Comparison of ENCODE assay signal across 38 cellular contexts in genomic region chr11:127225619-127226018, GRCh38.
"Had no signal": no experiment of that assay in that cellular context is flagged by ENCODE, and none has a peak within 500 bp of the region (broad histone marks: within the 10 kb centered on the region; RNA-seq: fewer than 3 reads in every experiment).

No MANE protein-coding gene starts in this region.

- H3K36me3 Mint-ChIP-seq: activated naive CD4-positive, alpha-beta T cell treated with anti-CD3 and anti-CD28 coated beads, Interleukin-2, amount 10 ng/mL, durations not matched to agents 7 days and 5 days; activated naive CD4-positive, alpha-beta T cell treated with anti-CD3 and anti-CD28 coated beads, Interleukin-2, amount 50 U/mL, for 24 hours; activated naive CD4-positive, alpha-beta T cell treated with anti-CD3 and anti-CD28 coated beads, Interleukin-2, amount 50 U/mL, for 72 hours; activated naive CD8-positive, alpha-beta T cell; activated naive CD8-positive, alpha-beta T cell treated with anti-CD3 and anti-CD28 coated beads for 36 hours; activated naive CD8-positive, alpha-beta T cell treated with anti-CD3 and anti-CD28 coated beads, Interleukin-2, amount 10 ng/mL, durations not matched to agents 7 days and 5 days; brain had no signal

- H3K27ac Mint-ChIP-seq: activated naive CD4-positive, alpha-beta T cell treated with anti-CD3 and anti-CD28 coated beads for 36 hours; activated naive CD4-positive, alpha-beta T cell treated with anti-CD3 and anti-CD28 coated beads, Interleukin-2, amount 10 ng/mL, durations not matched to agents 7 days and 5 days; activated naive CD4-positive, alpha-beta T cell treated with anti-CD3 and anti-CD28 coated beads, Interleukin-2, amount 50 U/mL, for 24 hours; activated naive CD4-positive, alpha-beta T cell treated with anti-CD3 and anti-CD28 coated beads, Interleukin-2, amount 50 U/mL, for 72 hours; activated naive CD8-positive, alpha-beta T cell; activated naive CD8-positive, alpha-beta T cell treated with anti-CD3 and anti-CD28 coated beads for 36 hours; activated naive CD8-positive, alpha-beta T cell treated with anti-CD3 and anti-CD28 coated beads, Interleukin-2, amount 10 ng/mL, durations not matched to agents 7 days and 5 days; activated naive CD8-positive, alpha-beta T cell treated with anti-CD3 and anti-CD28 coated beads, Interleukin-2, amount 50 U/mL, for 24 hours; activated T-cell treated with anti-CD3 and anti-CD28 coated beads, Interleukin-2, amount 50 U/mL, for 24 hours; activated T-cell treated with anti-CD3 and anti-CD28 coated beads, Interleukin-2, amount 50 U/mL, for 72 hours; activated T-helper 1 cell treated with anti-CD3 and anti-CD28 coated beads, Interleukin-12 subunit alpha, Interleukin-12 subunit beta, Interleukin-2, Interleukin-4 antibody, amounts not matched to agents 30 ng/mL and 10 ng/mL and 1 ng/mL, durations not matched to agents 14 hours and 24 hours and 36 hours; activated T-helper 17 cell treated with anti-CD3 and anti-CD28 coated beads, Interleukin-2, amount 50 U/mL, for 72 hours; activated T-helper 2 cell treated with anti-CD3 and anti-CD28 coated beads, Interferon-gamma antibody, Interleukin-2, Interleukin-4, amounts not matched to agents 10 μg/mL and 5 μg/mL and 100 μg/mL, durations not matched to agents 14 hours and 24 hours and 36 hours had no signal

- H3K36me3 ChIP-seq: adrenal gland, ascending aorta, brain microvascular endothelial cell, breast epithelium, cardiac muscle cell had no signal

- ATAC-seq: activated naive CD4-positive, alpha-beta T cell treated with anti-CD3 and anti-CD28 coated beads, Interleukin-2, amount 50 U/mL, for 72 hours; activated naive CD8-positive, alpha-beta T cell treated with anti-CD3 and anti-CD28 coated beads, Interleukin-2, amount 50 U/mL, for 24 hours; activated T-cell treated with anti-CD3 and anti-CD28 coated beads, Interleukin-2, amount 50 U/mL, for 4 hours; activated T-cell treated with anti-CD3 and anti-CD28 coated beads, Interleukin-2, amount 50 U/mL, for 72 hours; activated T-helper 17 cell treated with anti-CD3 and anti-CD28 coated beads, Interleukin-2, amount 50 U/mL, for 72 hours had no signal

- H3K27ac ChIP-seq: adrenal gland, ascending aorta, brain microvascular endothelial cell, breast epithelium, cardiac muscle cell had no signal

- DNase-seq: activated effector memory CD4-positive, alpha-beta T cell treated with anti-CD3 and anti-CD28 coated beads, Interleukin-2, amount 50 U/mL, for 16 hours; activated effector memory CD4-positive, alpha-beta T cell treated with Interleukin-2 at 50 U/mL for 16 hours; activated gamma-delta T cell; activated gamma-delta T cell treated with Interleukin-2 at 50 U/mL for 16 hours; activated naive CD4-positive, alpha-beta T cell; activated naive CD4-positive, alpha-beta T cell treated with anti-CD3 and anti-CD28 coated beads for 36 hours; activated naive CD4-positive, alpha-beta T cell treated with anti-CD3 and anti-CD28 coated beads, Interleukin-2, amount 10 ng/mL, durations not matched to agents 7 days and 5 days; activated naive CD4-positive, alpha-beta T cell treated with anti-CD3 and anti-CD28 coated beads, Interleukin-2, amount 50 U/mL, for 16 hours; activated naive CD4-positive, alpha-beta T cell treated with Interleukin-2 at 50 U/mL for 16 hours; activated naive CD8-positive, alpha-beta T cell treated with anti-CD3 and anti-CD28 coated beads for 36 hours; activated naive CD8-positive, alpha-beta T cell treated with anti-CD3 and anti-CD28 coated beads, Interleukin-2, amount 10 ng/mL, durations not matched to agents 7 days and 5 days; activated naive CD8-positive, alpha-beta T cell treated with anti-CD3 and anti-CD28 coated beads, Interleukin-2, amount 50 U/mL, for 24 hours; activated T-cell treated with anti-CD3 and anti-CD28 coated beads, Interleukin-2, amount 50 U/mL, for 1 hour; activated T-cell treated with anti-CD3 and anti-CD28 coated beads, Interleukin-2, amount 50 U/mL, for 24 hours; activated T-cell treated with anti-CD3 and anti-CD28 coated beads, Interleukin-2, amount 50 U/mL, for 4 hours; activated T-cell treated with anti-CD3 and anti-CD28 coated beads, Interleukin-2, amount 50 U/mL, for 48 hours; activated T-cell treated with anti-CD3 and anti-CD28 coated beads, Interleukin-2, amount 50 U/mL, for 72 hours; adrenal gland; amniotic stem cell; amygdala; anterior cingulate cortex; aorta; brain microvascular endothelial cell; caudate nucleus; central memory CD4-positive, alpha-beta T cell; cerebellar nuclear complex had no signal

- H3K9me3 Mint-ChIP-seq: activated naive CD4-positive, alpha-beta T cell treated with anti-CD3 and anti-CD28 coated beads for 36 hours; activated naive CD4-positive, alpha-beta T cell treated with anti-CD3 and anti-CD28 coated beads, Interleukin-2, amount 10 ng/mL, durations not matched to agents 7 days and 5 days; activated naive CD4-positive, alpha-beta T cell treated with anti-CD3 and anti-CD28 coated beads, Interleukin-2, amount 50 U/mL, for 24 hours; activated naive CD8-positive, alpha-beta T cell treated with anti-CD3 and anti-CD28 coated beads, Interleukin-2, amount 10 ng/mL, durations not matched to agents 7 days and 5 days; activated naive CD8-positive, alpha-beta T cell treated with anti-CD3 and anti-CD28 coated beads, Interleukin-2, amount 50 U/mL, for 24 hours; activated T-cell treated with anti-CD3 and anti-CD28 coated beads, Interleukin-2, amount 50 U/mL, for 24 hours; activated T-helper 1 cell treated with anti-CD3 and anti-CD28 coated beads, Interleukin-12 subunit alpha, Interleukin-12 subunit beta, Interleukin-2, Interleukin-4 antibody, amounts not matched to agents 30 ng/mL and 10 ng/mL and 1 ng/mL, durations not matched to agents 14 hours and 24 hours and 36 hours; activated T-helper 17 cell treated with anti-CD3 and anti-CD28 coated beads, Interleukin-2, amount 50 U/mL, for 72 hours; activated T-helper 2 cell treated with anti-CD3 and anti-CD28 coated beads, Interferon-gamma antibody, Interleukin-2, Interleukin-4, amounts not matched to agents 10 μg/mL and 5 μg/mL and 100 μg/mL, durations not matched to agents 14 hours and 24 hours and 36 hours; brain; central memory CD8-positive, alpha-beta T cell had no signal

- H3K4me1 Mint-ChIP-seq: activated naive CD4-positive, alpha-beta T cell treated with anti-CD3 and anti-CD28 coated beads, Interleukin-2, amount 10 ng/mL, durations not matched to agents 7 days and 5 days; activated naive CD4-positive, alpha-beta T cell treated with anti-CD3 and anti-CD28 coated beads, Interleukin-2, amount 50 U/mL, for 24 hours; activated naive CD8-positive, alpha-beta T cell treated with anti-CD3 and anti-CD28 coated beads for 36 hours; activated naive CD8-positive, alpha-beta T cell treated with anti-CD3 and anti-CD28 coated beads, Interleukin-2, amount 10 ng/mL, durations not matched to agents 7 days and 5 days; activated naive CD8-positive, alpha-beta T cell treated with anti-CD3 and anti-CD28 coated beads, Interleukin-2, amount 50 U/mL, for 24 hours; activated T-helper 17 cell treated with anti-CD3 and anti-CD28 coated beads, Interleukin-2, amount 50 U/mL, for 72 hours; central memory CD8-positive, alpha-beta T cell had no signal

- H3K27me3 Mint-ChIP-seq: activated naive CD4-positive, alpha-beta T cell treated with anti-CD3 and anti-CD28 coated beads, Interleukin-2, amount 10 ng/mL, durations not matched to agents 7 days and 5 days; activated naive CD4-positive, alpha-beta T cell treated with anti-CD3 and anti-CD28 coated beads, Interleukin-2, amount 50 U/mL, for 24 hours; activated naive CD8-positive, alpha-beta T cell; activated naive CD8-positive, alpha-beta T cell treated with anti-CD3 and anti-CD28 coated beads for 36 hours; activated naive CD8-positive, alpha-beta T cell treated with anti-CD3 and anti-CD28 coated beads, Interleukin-2, amount 10 ng/mL, durations not matched to agents 7 days and 5 days; activated naive CD8-positive, alpha-beta T cell treated with anti-CD3 and anti-CD28 coated beads, Interleukin-2, amount 50 U/mL, for 24 hours; activated T-cell treated with anti-CD3 and anti-CD28 coated beads, Interleukin-2, amount 50 U/mL, for 24 hours; activated T-helper 17 cell treated with anti-CD3 and anti-CD28 coated beads, Interleukin-2, amount 50 U/mL, for 72 hours; brain; central memory CD8-positive, alpha-beta T cell had no signal

- H3K4me3 Mint-ChIP-seq: activated naive CD4-positive, alpha-beta T cell treated with anti-CD3 and anti-CD28 coated beads for 36 hours; activated naive CD4-positive, alpha-beta T cell treated with anti-CD3 and anti-CD28 coated beads, Interleukin-2, amount 10 ng/mL, durations not matched to agents 7 days and 5 days; activated naive CD4-positive, alpha-beta T cell treated with anti-CD3 and anti-CD28 coated beads, Interleukin-2, amount 50 U/mL, for 24 hours; activated naive CD8-positive, alpha-beta T cell; activated naive CD8-positive, alpha-beta T cell treated with anti-CD3 and anti-CD28 coated beads for 36 hours; activated naive CD8-positive, alpha-beta T cell treated with anti-CD3 and anti-CD28 coated beads, Interleukin-2, amount 10 ng/mL, durations not matched to agents 7 days and 5 days; activated naive CD8-positive, alpha-beta T cell treated with anti-CD3 and anti-CD28 coated beads, Interleukin-2, amount 50 U/mL, for 24 hours; activated T-cell treated with anti-CD3 and anti-CD28 coated beads, Interleukin-2, amount 50 U/mL, for 24 hours; activated T-cell treated with anti-CD3 and anti-CD28 coated beads, Interleukin-2, amount 50 U/mL, for 4 hours; activated T-cell treated with anti-CD3 and anti-CD28 coated beads, Interleukin-2, amount 50 U/mL, for 72 hours; activated T-helper 1 cell treated with anti-CD3 and anti-CD28 coated beads, Interleukin-12 subunit alpha, Interleukin-12 subunit beta, Interleukin-2, Interleukin-4 antibody, amounts not matched to agents 30 ng/mL and 10 ng/mL and 1 ng/mL, durations not matched to agents 14 hours and 24 hours and 36 hours; activated T-helper 17 cell treated with anti-CD3 and anti-CD28 coated beads, Interleukin-2, amount 50 U/mL, for 72 hours; brain; central memory CD8-positive, alpha-beta T cell had no signal

- H3K9me3 ChIP-seq: adrenal gland, ascending aorta, body of pancreas, breast epithelium had no signal

- H3K4me3 ChIP-seq: adrenal gland, ascending aorta, body of pancreas, breast epithelium, cardiac muscle cell had no signal

- H3K27me3 ChIP-seq: adrenal gland, ascending aorta, body of pancreas, brain microvascular endothelial cell, breast epithelium, cardiac muscle cell had no signal

- H3K4me1 ChIP-seq: adrenal gland, ascending aorta, body of pancreas, breast epithelium had no signal
